Comparison of ENCODE assay signal across 8 cellular contexts in genomic region chr19:45472557-45473365, GRCh38. TPM values are rescaled to one million over a fixed set of nuclear protein-coding genes. Genes with fewer than 3 reads are reported as not detected.
A peak's percentile ranks its signal among the peaks of the same experiment; 100 is the strongest.
DNase-seq lines count a peak whose midpoint lies in the region; TF ChIP-seq lines count a peak whose summit lies in the region.

No MANE protein-coding gene starts in this region.

- no peaks in the 10 kb centered on the region for H3K36me3 ChIP-seq in ES-I3 (ENCODE audit: insufficient read depth, low read length)
- H3K36me3 ChIP-seq in kidney epithelial cell (ENCODE audit: control insufficient read depth, insufficient read depth, low read length), result no peaks in the 10 kb centered on the region
- peaks cover 8% of the 10 kb centered on the region for H3K36me3 ChIP-seq in smooth muscle cell (ENCODE audit: low read depth)

- intact Hi-C loops in posterior cingulate gyrus (cut with DNase I), result no loop called here

- no peak overlapping the region for H2AFZ ChIP-seq in smooth muscle cell (ENCODE audit: low read depth)

- peaks cover 7% of the 10 kb centered on the region; the same call in 1 of the 2 replicates for H3K4me1 ChIP-seq in ES-I3 (ENCODE audit: insufficient read depth, low read length)
- H3K4me1 ChIP-seq in smooth muscle cell (ENCODE audit: low read depth), result no peaks in the 10 kb centered on the region

- H3F3A ChIP-seq in smooth muscle cell (ENCODE audit: low read depth), result peaks cover 4% of the 10 kb centered on the region

- CTCF ChIA-PET in AG04449 (lab: Yijun Ruan, JAX), result interaction anchor here (1.4 to 19.3 kb wide), 4 partner anchors 14 to 71 kb away, joined by 3 to 773 read pairs (median 29); no protein-coding TSS in a partner anchor

- H3K27ac Mint-ChIP-seq in brain, result peak overlapping the region in 1 of 5 experiments; percentile 37

- peak overlapping the region; percentile 62 for H3K9ac ChIP-seq in ES-I3 (ENCODE audit: low read depth, low read length)
- no peak overlapping the region for H3K9ac ChIP-seq in smooth muscle cell (ENCODE audit: low read depth)

- H3K4me3 ChIP-seq in AG04449 (ENCODE audit: low read depth, low read length), result peak overlapping the region; percentile 49
- H3K4me3 ChIP-seq in kidney epithelial cell (ENCODE audit: low read depth, low read length), result peak overlapping the region; percentile 12
- no peak overlapping the region for H3K4me3 ChIP-seq in smooth muscle cell

- peaks cover 53% of the 10 kb centered on the region for H3K4me1 Mint-ChIP-seq in brain

- TF ChIP-seq CTCF in AG04449 (IDR thresholded peaks at IDR 0.05; ENCODE audit: insufficient read depth, low read length, missing control alignments), result no peak
- no peak for TF ChIP-seq CTCF in brain (conservative IDR thresholded peaks at IDR 0.05)
- no peak for TF ChIP-seq CTCF in kidney epithelial cell (IDR thresholded peaks at IDR 0.05; ENCODE audit: insufficient read depth, low read length, poor library complexity, severe bottlenecking)
- no peak for TF ChIP-seq CTCF in smooth muscle cell (IDR thresholded peaks at IDR 0.05; ENCODE audit: borderline replicate concordance, insufficient read depth, poor library complexity, severe bottlenecking)

- H3K4me3 Mint-ChIP-seq in brain, result peak overlapping the region; percentile 65 to 75 (median 68)

- no peak overlapping the region for H3K27ac ChIP-seq in smooth muscle cell (ENCODE audit: low read depth)

- H3K36me3 Mint-ChIP-seq in brain, result no peaks in the 10 kb centered on the region

- H3K27me3 Mint-ChIP-seq in brain, result peaks cover 80% of the 10 kb centered on the region

- H3K9me3 ChIP-seq in ES-I3 (ENCODE audit: control insufficient read depth, insufficient read depth, low read length) (no peaks in the 10 kb centered on the region), smooth muscle cell (replicated peaks; ENCODE audit: low read depth) (no peaks in the 10 kb centered on the region)

- 71% methylated on average over 43 of the region's 44 CpGs for WGBS in smooth muscle cell (ENCODE audit: low lambda C conversion rate)

- peaks cover 5% of the 10 kb centered on the region for H3K79me2 ChIP-seq in smooth muscle cell (ENCODE audit: low read depth)

- POLR2A ChIA-PET in AG04449 (lab: Yijun Ruan, JAX), result no interaction called here

- no peak for DNase-seq in AG04449 (ENCODE audit: low read depth, low spot score)
- no peak for DNase-seq in kidney epithelial cell (ENCODE audit: low read depth)
- no peak for DNase-seq in T1000 (lab: John Stamatoyannopoulos, UW)
- DNase-seq in NCI-H748 treated with DMSO at 0.1 percent for 48 hours (lab: John Stamatoyannopoulos, UW), result no peak
- no peak for DNase-seq in smooth muscle cell (lab: John Stamatoyannopoulos, UW; ENCODE audit: unreplicated experiment)
- no peak for DNase-seq in posterior cingulate gyrus

- peaks cover 53% of the 10 kb centered on the region for H4K20me1 ChIP-seq in smooth muscle cell (ENCODE audit: low read depth)

- H3K4me2 ChIP-seq in smooth muscle cell, result no peak overlapping the region

- H3K9me3 Mint-ChIP-seq in brain, result peaks cover 0 to 10% (median 0%) of the 10 kb centered on the region in 5 experiments

- H3K27me3 ChIP-seq in kidney epithelial cell (ENCODE audit: control insufficient read depth, insufficient read depth, low read length) (no peaks in the 10 kb centered on the region), smooth muscle cell (ENCODE audit: low read depth) (no peaks in the 10 kb centered on the region)

RNA-seq across cellular contexts. Expression of gene FOSB, which starts 5.0 kb away (rescaled TPM):
- polyA plus RNA-seq in brain (ENCODE audit: insufficient read depth, low read depth, low replicate concordance) (0.92 TPM), smooth muscle cell (178 and 299 TPM in 2 replicates)
- total RNA-seq in kidney epithelial cell (1.6 and 5.3 TPM in 2 replicates), smooth muscle cell (171 and 186 TPM in 2 replicates)

RNA-seq across cellular contexts. Expression of gene RTN2, which starts 24.1 kb away (rescaled TPM):
- polyA plus RNA-seq in brain (ENCODE audit: insufficient read depth, low read depth, low replicate concordance), result 64.4 TPM
- 13.4 and 18.5 TPM in 2 replicates for total RNA-seq in kidney epithelial cell
- 6.3 and 20.5 TPM in 2 replicates for total RNA-seq in smooth muscle cell
- polyA plus RNA-seq in smooth muscle cell, result 24.4 and 28.0 TPM in 2 replicates

RNA-seq across cellular contexts. Expression of gene PPM1N, which starts 25.5 kb away (rescaled TPM):
- polyA plus RNA-seq in brain (ENCODE audit: insufficient read depth, low read depth, low replicate concordance), result 1.8 TPM
- total RNA-seq in kidney epithelial cell, result 0.48 TPM in 1 of 2 replicates, not detected in the other
- 0.58 TPM in 1 of 2 replicates, not detected in the other for total RNA-seq in smooth muscle cell
- polyA plus RNA-seq in smooth muscle cell, result 0.16 and 1.3 TPM in 2 replicates

RNA-seq across cellular contexts. Expression of gene VASP, which starts 34.5 kb away (rescaled TPM):
- polyA plus RNA-seq in brain (ENCODE audit: insufficient read depth, low read depth, low replicate concordance) (34.2 TPM), smooth muscle cell (73.6 and 107 TPM in 2 replicates)
- total RNA-seq in kidney epithelial cell (228 and 248 TPM in 2 replicates), smooth muscle cell (75.8 and 83.8 TPM in 2 replicates)

RNA-seq across cellular contexts. Expression of gene ERCC1, which starts 49.0 kb away (rescaled TPM):
- 97.8 TPM for polyA plus RNA-seq in brain (ENCODE audit: insufficient read depth, low read depth, low replicate concordance)
- 67.1 and 79.5 TPM in 2 replicates for total RNA-seq in kidney epithelial cell
- 60.8 and 72.6 TPM in 2 replicates for total RNA-seq in smooth muscle cell
- polyA plus RNA-seq in smooth muscle cell, result 81.5 and 90.4 TPM in 2 replicates

Comparison
In these comparisons a context has a peak if more than half of its experiments do, and no peak if none do; other contexts are left out.
1. RNA of gene FOSB, which starts 5.0 kb away (total RNA-seq): 171 to 186 TPM in smooth muscle cell; 1.6 to 5.3 TPM in kidney epithelial cell; every median in the first group is over 10 times any median in the second.